12 cellular contexts compared by ENCODE assay signal in the genomic region with DNA sequence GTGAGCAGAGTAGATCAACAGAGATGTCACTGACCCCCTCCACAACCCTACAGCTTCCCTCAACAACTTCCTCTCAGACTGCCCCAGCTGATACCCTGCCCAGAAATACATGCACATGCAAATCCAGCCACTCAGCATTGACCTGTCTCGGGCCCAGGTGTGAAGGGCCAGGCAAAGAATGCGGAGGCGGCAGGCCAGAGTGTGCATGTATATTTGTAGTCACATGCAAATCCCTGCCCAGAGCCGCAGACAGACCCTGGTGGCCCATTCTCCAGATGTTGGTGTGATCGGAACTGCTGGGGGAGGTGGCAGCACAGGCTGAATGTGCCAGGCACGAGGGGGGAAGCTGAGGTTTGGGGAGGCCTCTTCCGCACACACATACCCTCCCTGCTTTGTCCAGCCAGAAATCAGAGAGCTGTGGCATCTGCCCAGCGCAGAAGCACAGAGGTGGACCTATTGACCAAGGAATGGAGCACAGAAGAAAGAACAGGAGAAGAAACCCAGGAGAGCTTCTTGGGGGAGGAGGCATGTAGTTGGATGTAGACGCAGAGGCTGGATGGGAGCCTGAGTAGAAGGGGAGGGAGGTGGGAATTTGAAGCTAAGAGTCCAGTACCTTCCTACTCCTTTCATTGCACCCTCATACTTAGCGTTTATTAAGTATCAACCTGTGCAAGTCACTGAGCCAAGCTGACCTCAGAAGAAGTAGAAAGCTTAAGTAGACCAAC. TPM values are rescaled to one million over a fixed set of nuclear protein-coding genes. Genes with fewer than 3 reads are reported as not detected.
DNase-seq lines count a peak whose midpoint lies in the region; ATAC-seq and TF ChIP-seq lines count a peak whose summit lies in the region.
"Had no signal": no experiment of that assay in that cellular context is flagged by ENCODE, and none has a peak within 500 bp of the region (broad histone marks: within the 10 kb centered on the region; RNA-seq: fewer than 3 reads in every experiment).

No MANE protein-coding gene starts in this region.

- no peaks in the 10 kb centered on the region for H3K9me2 ChIP-seq in Karpas-422 (replicated peaks; ENCODE audit: insufficient read depth, low read length)

- in situ Hi-C loops in ACHN (cut with HindIII; ENCODE audit: low pct_ligation_motif_present, low pct_unique_long_range_greater_than_20kb, low sequenced_read_pairs), result no loop called here

- H2AFZ ChIP-seq in Karpas-422 (ENCODE audit: low read length), result no peak overlapping the region

- peak overlapping the region; percentile 15 for H3K4me3 ChIP-seq in GM12875 (ENCODE audit: low read depth, low read length)
- peak overlapping the region; percentile 58 for H3K4me3 ChIP-seq in Karpas-422 (ENCODE audit: low read length)
- no peak overlapping the region for H3K4me3 ChIP-seq in upper lobe of left lung
- H3K4me3 ChIP-seq: esophagus muscularis mucosa had no signal

- H3K9me3 ChIP-seq in Karpas-422 (ENCODE audit: low read length), result no peaks in the 10 kb centered on the region
- no peaks in the 10 kb centered on the region for H3K9me3 ChIP-seq in upper lobe of left lung
- H3K9me3 ChIP-seq: esophagus muscularis mucosa had no signal

- peak overlapping the region; percentile 99 for H3K27ac ChIP-seq in Karpas-422 (ENCODE audit: low read length)
- no peak overlapping the region for H3K27ac ChIP-seq in upper lobe of left lung
- H3K27ac ChIP-seq: brain microvascular endothelial cell, esophagus muscularis mucosa had no signal

- H3K4me2 ChIP-seq in Karpas-422 (ENCODE audit: low read depth, low read length, poor library complexity, severe bottlenecking), result peak overlapping the region; percentile 83

- DNase-seq in Karpas-422, result peak; percentile 97
- DNase-seq in upper lobe of left lung, result no peak
- no peak for DNase-seq in T1000 (lab: John Stamatoyannopoulos, UW)
- DNase-seq in ACHN, result no peak
- DNase-seq: brain microvascular endothelial cell, GF-D8, NCI-H1436 treated with DMSO at 0.1 percent for 48 hours had no signal

- ATAC-seq in GM19328 (IDR thresholded peaks at IDR 0.05; ENCODE audit: unreplicated experiment) (peak; percentile 69), HG02798 (IDR thresholded peaks at IDR 0.05; ENCODE audit: poor library complexity, unreplicated experiment) (peak; percentile 84), upper lobe of left lung (ENCODE audit: low FRiP score in 2 of 2) (no peak), HG02970 (IDR thresholded peaks at IDR 0.05; ENCODE audit: low FRiP score, unreplicated experiment) (no peak)

- WGBS in upper lobe of left lung, 2 donors, result 94 to 96% methylated on average over 9 to 10 of the region's 10 CpGs

- H3K36me3 ChIP-seq in Karpas-422 (ENCODE audit: insufficient read depth, low read length) (peaks cover 40% of the 10 kb centered on the region), upper lobe of left lung (no peaks in the 10 kb centered on the region)
- H3K36me3 ChIP-seq: brain microvascular endothelial cell had no signal

- no peak for TF ChIP-seq EP300 in upper lobe of left lung (IDR thresholded peaks at IDR 0.05)

- H3K9ac ChIP-seq in Karpas-422 (ENCODE audit: low read length), result peak overlapping the region; percentile 78

- TF ChIP-seq CTCF in GM12875 (IDR thresholded peaks at IDR 0.05; ENCODE audit: borderline replicate concordance, insufficient read depth, low read depth, low read length), result no peak
- TF ChIP-seq CTCF in upper lobe of left lung (IDR thresholded peaks at IDR 0.05), result no peak

- H4K20me1 ChIP-seq in Karpas-422 (ENCODE audit: insufficient read depth, low read depth, low read length), result peaks cover 31% of the 10 kb centered on the region; the same call in 1 of the 2 replicates

- peaks cover 97% of the 10 kb centered on the region for H3K4me1 ChIP-seq in Karpas-422 (ENCODE audit: low read length)
- no peaks in the 10 kb centered on the region for H3K4me1 ChIP-seq in upper lobe of left lung
- H3K4me1 ChIP-seq: esophagus muscularis mucosa had no signal

- H3K27me3 ChIP-seq in Karpas-422 (ENCODE audit: low read length), result no peaks in the 10 kb centered on the region
- no peaks in the 10 kb centered on the region for H3K27me3 ChIP-seq in upper lobe of left lung
- H3K27me3 ChIP-seq: brain microvascular endothelial cell had no signal

- no peak for TF ChIP-seq POLR2A in upper lobe of left lung (IDR thresholded peaks at IDR 0.05)

- peaks cover 32% of the 10 kb centered on the region for H3K79me2 ChIP-seq in Karpas-422 (ENCODE audit: low read length)

RNA-seq across cellular contexts. Expression of a gene that starts 14.4 kb away (rescaled TPM):
- total RNA-seq in Karpas-422 (2014; rRNA removed; shearing (Covaris generic); ENCODE audit: low replicate concordance), result 395 and 679 TPM in 2 replicates
- total RNA-seq in upper lobe of left lung, result 1 to 10 TPM in 3 of 6 donors, not detected in 3; 2.0 to 3.9 (median 3.1) TPM
- total RNA-seq: esophagus muscularis mucosa had no signal

RNA-seq across cellular contexts. Expression of a gene that starts 17.4 kb away (rescaled TPM):
- 24.9 and 58.5 TPM in 2 replicates for total RNA-seq in Karpas-422 (2014; rRNA removed; shearing (Covaris generic); ENCODE audit: low replicate concordance)
- 10 to 100 TPM; 18.7 to 31.6 (median 26.2) TPM for total RNA-seq in upper lobe of left lung

RNA-seq across cellular contexts. Expression of a gene that starts 36.3 kb away (rescaled TPM):
- total RNA-seq in Karpas-422 (2014; rRNA removed; shearing (Covaris generic); ENCODE audit: low replicate concordance), result 6.6 and 12.3 TPM in 2 replicates
- total RNA-seq in upper lobe of left lung, result 10 to 100 TPM; 10.1 to 55.5 (median 34.0) TPM

RNA-seq across cellular contexts. Expression of a gene that starts 36.4 kb away (rescaled TPM):
- total RNA-seq in Karpas-422 (2014; rRNA removed; shearing (Covaris generic); ENCODE audit: low replicate concordance), result 170 and 176 TPM in 2 replicates
- total RNA-seq in upper lobe of left lung, result 10 to 100 TPM; 39.1 to 79.7 (median 67.3) TPM

RNA-seq across cellular contexts. Expression of a gene that starts 47.6 kb away (rescaled TPM):
- 6.9 and 21.4 TPM in 2 replicates for total RNA-seq in Karpas-422 (2014; rRNA removed; shearing (Covaris generic); ENCODE audit: low replicate concordance)
- 10 to 100 TPM in 4 of 6 donors, 1 to 10 TPM in 2; 5.2 to 17.0 (median 10.8) TPM for total RNA-seq in upper lobe of left lung

Comparison
In these comparisons a context has a peak if more than half of its experiments do, and no peak if none do; other contexts are left out.
1. H3K4me3 ChIP-seq: peak in GM12875 (single experiment) and Karpas-422 (single experiment); none in upper lobe of left lung (0 of 4).
2. ATAC-seq: peak in GM19328 (single experiment) and HG02798 (single experiment); none in upper lobe of left lung (0 of 2) and HG02970 (single experiment).
3. RNA of a gene that starts 14.4 kb away (total RNA-seq): 395 to 679 TPM in Karpas-422; 2.0 to 3.9 TPM in upper lobe of left lung; every median in the first group is over 10 times any median in the second.